In the genomic region with DNA sequence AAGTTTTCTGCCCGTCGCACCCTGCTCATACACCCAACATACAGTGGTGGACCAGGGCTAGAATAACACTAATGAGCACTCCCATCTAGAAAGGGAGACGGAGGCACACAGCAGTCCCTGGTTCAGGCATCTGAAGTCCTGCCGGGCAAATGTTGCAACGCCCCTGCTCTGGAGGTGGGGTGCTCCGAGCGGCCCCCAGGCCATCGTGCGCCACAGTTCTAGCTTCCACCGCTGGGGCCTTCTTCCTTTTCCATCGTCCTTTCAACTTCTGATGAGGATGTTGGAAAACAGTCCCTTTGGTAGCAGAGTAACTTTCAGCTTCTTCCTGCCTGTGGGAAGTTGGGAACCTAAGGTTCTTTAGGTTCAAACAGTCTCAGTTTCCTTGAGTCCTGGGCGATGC, we compare ENCODE assay signal across 15 cellular contexts.
DNase-seq lines count a peak whose midpoint lies in the region; ATAC-seq and TF ChIP-seq lines count a peak whose summit lies in the region.
"Had no signal": no experiment of that assay in that cellular context is flagged by ENCODE, and none has a peak within 500 bp of the region (broad histone marks: within the 10 kb centered on the region; RNA-seq: fewer than 3 reads in every experiment).

No MANE protein-coding gene starts in this region.

- no peak overlapping the region for H3K27ac ChIP-seq in right cardiac atrium (ENCODE audit: low read length)
- no peak overlapping the region for H3K27ac ChIP-seq in GM23338 (ENCODE audit: low read depth)
- H3K27ac ChIP-seq in vagina = no peak overlapping the region
- no peak overlapping the region for H3K27ac ChIP-seq in mesendoderm (ENCODE audit: low read depth, low read length)
- H3K27ac ChIP-seq: C4-2B, HL-60 had no signal

- H3K4me2 ChIP-seq in GM23338 = no peak overlapping the region
- no peak overlapping the region for H3K4me2 ChIP-seq in mesendoderm (ENCODE audit: low read length)

- no peak overlapping the region for H2BK5ac ChIP-seq in mesendoderm (ENCODE audit: low read length)

- H3K56ac ChIP-seq in mesendoderm (ENCODE audit: low read length) = no peak overlapping the region

- H3K23ac ChIP-seq in mesendoderm (ENCODE audit: low read length) = no peak overlapping the region

- H3K27ac Mint-ChIP-seq in GM23338 = no peak overlapping the region
- H3K27ac Mint-ChIP-seq: CD4-positive, alpha-beta memory T cell had no signal

- H4K20me1 ChIP-seq in GM23338 (replicated peaks; ENCODE audit: insufficient read depth) = no peaks in the 10 kb centered on the region; the same call in none of the 2 replicates

- no peaks in the 10 kb centered on the region for H3K9me3 ChIP-seq in right cardiac atrium (ENCODE audit: control insufficient read depth, low read length)
- no peaks in the 10 kb centered on the region for H3K9me3 ChIP-seq in vagina
- H3K9me3 ChIP-seq: BE2C, HAP-1 had no signal

- no peaks in the 10 kb centered on the region for H3K4me1 Mint-ChIP-seq in GM23338
- H3K4me1 Mint-ChIP-seq: CD4-positive, alpha-beta memory T cell had no signal

- no peak overlapping the region for H4K8ac ChIP-seq in mesendoderm (ENCODE audit: low read depth, low read length)

- H3K9me2 ChIP-seq in GM23338 (ENCODE audit: insufficient read depth) = no peaks in the 10 kb centered on the region

- no peaks in the 10 kb centered on the region for H3F3A ChIP-seq in GM23338 (replicated peaks; ENCODE audit: low read depth)

- H3K18ac ChIP-seq in mesendoderm (ENCODE audit: low read length) = no peak overlapping the region

- TF ChIP-seq CTCF in GM23338 (conservative IDR thresholded peaks at IDR 0.05; ENCODE audit: low read depth in 2 of 2) = no peak
- no peak for TF ChIP-seq CTCF in vagina (IDR thresholded peaks at IDR 0.05)

- intact Hi-C loops in cardiac septum (cut with DNase I) = no loop called here
- intact Hi-C loops in right cardiac atrium (cut with DNase I) = no loop called here
- intact Hi-C loops in vagina (cut with DNase I) = no loop called here

- no peak overlapping the region for H2AFZ ChIP-seq in GM23338

- no peak overlapping the region for H2BK120ac ChIP-seq in mesendoderm (ENCODE audit: low read depth, low read length)

- no peak overlapping the region for H2AK5ac ChIP-seq in mesendoderm (ENCODE audit: low read length)

- H3K27me3 ChIP-seq in right cardiac atrium (ENCODE audit: control insufficient read depth, insufficient read depth) (no peaks in the 10 kb centered on the region), GM23338 (ENCODE audit: insufficient read depth) (no peaks in the 10 kb centered on the region), vagina (no peaks in the 10 kb centered on the region), mesendoderm (ENCODE audit: insufficient read depth, low read length, poor library complexity) (no peaks in the 10 kb centered on the region)
- H3K27me3 ChIP-seq: BE2C had no signal

- H3K4me3 Mint-ChIP-seq in GM23338 = no peak overlapping the region
- H3K4me3 Mint-ChIP-seq: CD4-positive, alpha-beta memory T cell had no signal

- H3K27me3 Mint-ChIP-seq in GM23338 (ENCODE audit: insufficient read depth, low read depth, poor library complexity) = peaks cover 3% of the 10 kb centered on the region

- H3K36me3 ChIP-seq in GM23338 (ENCODE audit: insufficient read depth) (0 out of 2 replicates have a peak, but pooled peaks cover 9% of the 10 kb centered on the region), vagina (peaks cover 0 to 4% of the 10 kb centered on the region in 2 donors), mesendoderm (ENCODE audit: control insufficient read depth, insufficient read depth, low read length) (no peaks in the 10 kb centered on the region)
- H3K36me3 ChIP-seq: BE2C had no signal

- TF ChIP-seq POLR2A in vagina (IDR thresholded peaks at IDR 0.05) = no peak

- H3K9me3 Mint-ChIP-seq in GM23338 = no peaks in the 10 kb centered on the region
- H3K9me3 Mint-ChIP-seq: CD4-positive, alpha-beta memory T cell had no signal

- H3K36me3 Mint-ChIP-seq in GM23338 (ENCODE audit: low read depth) = peaks cover 20% of the 10 kb centered on the region
- H3K36me3 Mint-ChIP-seq: CD4-positive, alpha-beta memory T cell had no signal

- H3K79me1 ChIP-seq in mesendoderm (ENCODE audit: low read length) = no peaks in the 10 kb centered on the region

- no peak overlapping the region for H3K4ac ChIP-seq in mesendoderm (ENCODE audit: low read depth, low read length)

- WGBS in right cardiac atrium = 92% methylated on average over 12 of the region's 12 CpGs
- WGBS in mesendoderm (ENCODE audit: extremely low coverage, insufficient coverage, low lambda C conversion rate) = no CpG with 5 or more reads among the region's 12 CpGs

- H3K4me1 ChIP-seq in right cardiac atrium (ENCODE audit: control insufficient read depth, insufficient read depth, low read length) (no peaks in the 10 kb centered on the region), GM23338 (ENCODE audit: insufficient read depth) (no peaks in the 10 kb centered on the region), vagina (no peaks in the 10 kb centered on the region), mesendoderm (ENCODE audit: control insufficient read depth, low read depth, low read length) (no peaks in the 10 kb centered on the region)
- H3K4me1 ChIP-seq: BE2C, HAP-1 had no signal

- no peaks in the 10 kb centered on the region for H3K79me2 ChIP-seq in GM23338 (replicated peaks; ENCODE audit: insufficient read depth)
- H3K79me2 ChIP-seq in mesendoderm (ENCODE audit: control insufficient read depth, insufficient read depth, low read length) = no peaks in the 10 kb centered on the region

- H4K5ac ChIP-seq in mesendoderm (ENCODE audit: low read length) = no peak overlapping the region

- DNase-seq in cardiac septum (ENCODE audit: low spot score) (peak; percentile 36), right cardiac atrium (no peak), GM23338 (ENCODE audit: low spot score) (no peak), islet precursor cell (peak; percentile 29), vagina (ENCODE audit: extremely low spot score in 2 of 2) (peak; percentile 16 to 49), HuH-7.5 (ENCODE audit: low spot score) (no peak), mesendoderm (no peak)
- DNase-seq: BE2C; CD4-positive, alpha-beta memory T cell; DMS79; IMR-90 had no signal

- ATAC-seq in right cardiac atrium (no peak), GM23338 (peak; percentile 22)
- ATAC-seq: GM12878 had no signal

- no peak overlapping the region for H3K9ac ChIP-seq in mesendoderm (ENCODE audit: low read length)

- H3K4me3 ChIP-seq in right cardiac atrium (ENCODE audit: low read length) (no peak overlapping the region), GM23338 (no peak overlapping the region), vagina (no peak overlapping the region), mesendoderm (ENCODE audit: low read length) (no peak overlapping the region)
- H3K4me3 ChIP-seq: GM12878, HAP-1 had no signal

- no peak overlapping the region for H2BK15ac ChIP-seq in mesendoderm (replicated peaks; ENCODE audit: low read depth)

Comparison
In these comparisons a context has a peak if more than half of its experiments do, and no peak if none do; other contexts are left out.
1. DNase-seq: peak in cardiac septum (single experiment), islet precursor cell (single experiment) and vagina (2 of 2); none in right cardiac atrium (0 of 3), GM23338 (single experiment), HuH-7.5 (single experiment) and mesendoderm (single experiment).